Comparison of ENCODE assay signal across 1 cellular context in the genomic region with DNA sequence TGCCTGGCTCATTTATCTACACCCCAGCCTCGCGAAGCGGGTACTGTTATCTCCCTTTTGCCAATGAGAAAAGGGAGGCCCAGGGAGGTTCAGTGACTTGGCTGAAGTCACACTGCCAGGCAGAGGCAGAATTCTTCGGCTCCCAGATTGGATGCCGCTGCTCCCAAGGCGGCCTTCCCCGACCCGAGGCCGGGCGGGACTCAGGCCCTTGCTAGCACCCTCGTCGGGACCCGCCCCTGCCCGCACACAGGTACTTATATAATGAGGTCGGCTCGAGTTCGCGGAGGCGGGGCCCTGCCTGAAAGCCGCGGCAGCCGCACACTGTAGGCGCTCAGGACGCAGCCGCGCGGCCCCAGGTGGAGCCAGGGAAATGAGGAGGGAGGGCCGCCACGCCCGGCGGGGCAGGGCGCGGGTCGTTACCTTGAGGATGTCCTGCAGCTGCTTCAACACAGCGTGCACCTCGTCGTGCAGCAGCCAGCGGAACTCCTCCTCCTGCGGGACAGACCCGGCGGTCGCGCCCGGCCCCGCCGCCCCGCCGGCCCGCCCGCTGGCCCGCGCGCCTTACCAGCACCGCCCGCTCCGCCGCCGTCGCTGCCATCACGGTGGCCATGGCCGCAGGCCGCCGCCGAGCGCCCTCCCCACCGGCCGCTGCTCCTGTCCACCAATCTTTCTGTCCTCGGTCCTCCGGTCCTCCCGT.
TF ChIP-seq lines count a peak whose summit lies in the region.

TSS of gene ROGDI (minus strand) at position 672 of the 697 bp plus-strand sequence. CDS start at position 610, 62 bp downstream.

TF ChIP-seq in HepG2, 621 proteins besides CTCF, POLR2A, EP300 and RAD21 (continued from another document and continues in another):
- TF ChIP-seq, protein P1, sequence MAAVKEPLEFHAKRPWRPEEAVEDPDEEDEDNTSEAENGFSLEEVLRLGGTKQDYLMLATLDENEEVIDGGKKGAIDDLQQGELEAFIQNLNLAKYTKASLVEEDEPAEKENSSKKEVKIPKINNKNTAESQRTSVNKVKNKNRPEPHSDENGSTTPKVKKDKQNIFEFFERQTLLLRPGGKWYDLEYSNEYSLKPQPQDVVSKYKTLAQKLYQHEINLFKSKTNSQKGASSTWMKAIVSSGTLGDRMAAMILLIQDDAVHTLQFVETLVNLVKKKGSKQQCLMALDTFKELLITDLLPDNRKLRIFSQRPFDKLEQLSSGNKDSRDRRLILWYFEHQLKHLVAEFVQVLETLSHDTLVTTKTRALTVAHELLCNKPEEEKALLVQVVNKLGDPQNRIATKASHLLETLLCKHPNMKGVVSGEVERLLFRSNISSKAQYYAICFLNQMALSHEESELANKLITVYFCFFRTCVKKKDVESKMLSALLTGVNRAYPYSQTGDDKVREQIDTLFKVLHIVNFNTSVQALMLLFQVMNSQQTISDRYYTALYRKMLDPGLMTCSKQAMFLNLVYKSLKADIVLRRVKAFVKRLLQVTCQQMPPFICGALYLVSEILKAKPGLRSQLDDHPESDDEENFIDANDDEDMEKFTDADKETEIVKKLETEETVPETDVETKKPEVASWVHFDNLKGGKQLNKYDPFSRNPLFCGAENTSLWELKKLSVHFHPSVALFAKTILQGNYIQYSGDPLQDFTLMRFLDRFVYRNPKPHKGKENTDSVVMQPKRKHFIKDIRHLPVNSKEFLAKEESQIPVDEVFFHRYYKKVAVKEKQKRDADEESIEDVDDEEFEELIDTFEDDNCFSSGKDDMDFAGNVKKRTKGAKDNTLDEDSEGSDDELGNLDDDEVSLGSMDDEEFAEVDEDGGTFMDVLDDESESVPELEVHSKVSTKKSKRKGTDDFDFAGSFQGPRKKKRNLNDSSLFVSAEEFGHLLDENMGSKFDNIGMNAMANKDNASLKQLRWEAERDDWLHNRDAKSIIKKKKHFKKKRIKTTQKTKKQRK (IDR thresholded peaks at IDR 0.05; ENCODE audit: low read length): no peak
- TF ChIP-seq PTBP1 (IDR thresholded peaks at IDR 0.05; ENCODE audit: low read depth, low read length, poor library complexity, severe bottlenecking): no peak
- TF ChIP-seq FIP1L1 (IDR thresholded peaks at IDR 0.05; ENCODE audit: borderline replicate concordance, insufficient read depth, low read depth, low read length): no peak
- TF ChIP-seq, protein P2, sequence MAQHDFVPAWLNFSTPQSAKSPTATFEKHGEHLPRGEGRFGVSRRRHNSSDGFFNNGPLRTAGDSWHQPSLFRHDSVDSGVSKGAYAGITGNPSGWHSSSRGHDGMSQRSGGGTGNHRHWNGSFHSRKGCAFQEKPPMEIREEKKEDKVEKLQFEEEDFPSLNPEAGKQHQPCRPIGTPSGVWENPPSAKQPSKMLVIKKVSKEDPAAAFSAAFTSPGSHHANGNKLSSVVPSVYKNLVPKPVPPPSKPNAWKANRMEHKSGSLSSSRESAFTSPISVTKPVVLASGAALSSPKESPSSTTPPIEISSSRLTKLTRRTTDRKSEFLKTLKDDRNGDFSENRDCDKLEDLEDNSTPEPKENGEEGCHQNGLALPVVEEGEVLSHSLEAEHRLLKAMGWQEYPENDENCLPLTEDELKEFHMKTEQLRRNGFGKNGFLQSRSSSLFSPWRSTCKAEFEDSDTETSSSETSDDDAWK (CRISPR knock-in tag; IDR thresholded peaks at IDR 0.05): no peak
- TF ChIP-seq, protein P3, sequence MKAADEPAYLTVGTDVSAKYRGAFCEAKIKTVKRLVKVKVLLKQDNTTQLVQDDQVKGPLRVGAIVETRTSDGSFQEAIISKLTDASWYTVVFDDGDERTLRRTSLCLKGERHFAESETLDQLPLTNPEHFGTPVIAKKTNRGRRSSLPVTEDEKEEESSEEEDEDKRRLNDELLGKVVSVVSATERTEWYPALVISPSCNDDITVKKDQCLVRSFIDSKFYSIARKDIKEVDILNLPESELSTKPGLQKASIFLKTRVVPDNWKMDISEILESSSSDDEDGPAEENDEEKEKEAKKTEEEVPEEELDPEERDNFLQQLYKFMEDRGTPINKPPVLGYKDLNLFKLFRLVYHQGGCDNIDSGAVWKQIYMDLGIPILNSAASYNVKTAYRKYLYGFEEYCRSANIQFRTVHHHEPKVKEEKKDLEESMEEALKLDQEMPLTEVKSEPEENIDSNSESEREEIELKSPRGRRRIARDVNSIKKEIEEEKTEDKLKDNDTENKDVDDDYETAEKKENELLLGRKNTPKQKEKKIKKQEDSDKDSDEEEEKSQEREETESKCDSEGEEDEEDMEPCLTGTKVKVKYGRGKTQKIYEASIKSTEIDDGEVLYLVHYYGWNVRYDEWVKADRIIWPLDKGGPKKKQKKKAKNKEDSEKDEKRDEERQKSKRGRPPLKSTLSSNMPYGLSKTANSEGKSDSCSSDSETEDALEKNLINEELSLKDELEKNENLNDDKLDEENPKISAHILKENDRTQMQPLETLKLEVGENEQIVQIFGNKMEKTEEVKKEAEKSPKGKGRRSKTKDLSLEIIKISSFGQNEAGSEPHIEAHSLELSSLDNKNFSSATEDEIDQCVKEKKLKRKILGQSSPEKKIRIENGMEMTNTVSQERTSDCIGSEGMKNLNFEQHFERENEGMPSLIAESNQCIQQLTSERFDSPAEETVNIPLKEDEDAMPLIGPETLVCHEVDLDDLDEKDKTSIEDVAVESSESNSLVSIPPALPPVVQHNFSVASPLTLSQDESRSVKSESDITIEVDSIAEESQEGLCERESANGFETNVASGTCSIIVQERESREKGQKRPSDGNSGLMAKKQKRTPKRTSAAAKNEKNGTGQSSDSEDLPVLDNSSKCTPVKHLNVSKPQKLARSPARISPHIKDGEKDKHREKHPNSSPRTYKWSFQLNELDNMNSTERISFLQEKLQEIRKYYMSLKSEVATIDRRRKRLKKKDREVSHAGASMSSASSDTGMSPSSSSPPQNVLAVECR (CRISPR knock-in tag; IDR thresholded peaks at IDR 0.05; ENCODE audit: borderline replicate concordance): peak; percentile 67
- TF ChIP-seq JUNB (CRISPR knock-in tag; IDR thresholded peaks at IDR 0.05; ENCODE audit: borderline replicate concordance): no peak
- peak; percentile 85 for TF ChIP-seq ZEB1 (IDR thresholded peaks at IDR 0.05; ENCODE audit: insufficient replicate concordance, low read depth)
- TF ChIP-seq, protein P4, sequence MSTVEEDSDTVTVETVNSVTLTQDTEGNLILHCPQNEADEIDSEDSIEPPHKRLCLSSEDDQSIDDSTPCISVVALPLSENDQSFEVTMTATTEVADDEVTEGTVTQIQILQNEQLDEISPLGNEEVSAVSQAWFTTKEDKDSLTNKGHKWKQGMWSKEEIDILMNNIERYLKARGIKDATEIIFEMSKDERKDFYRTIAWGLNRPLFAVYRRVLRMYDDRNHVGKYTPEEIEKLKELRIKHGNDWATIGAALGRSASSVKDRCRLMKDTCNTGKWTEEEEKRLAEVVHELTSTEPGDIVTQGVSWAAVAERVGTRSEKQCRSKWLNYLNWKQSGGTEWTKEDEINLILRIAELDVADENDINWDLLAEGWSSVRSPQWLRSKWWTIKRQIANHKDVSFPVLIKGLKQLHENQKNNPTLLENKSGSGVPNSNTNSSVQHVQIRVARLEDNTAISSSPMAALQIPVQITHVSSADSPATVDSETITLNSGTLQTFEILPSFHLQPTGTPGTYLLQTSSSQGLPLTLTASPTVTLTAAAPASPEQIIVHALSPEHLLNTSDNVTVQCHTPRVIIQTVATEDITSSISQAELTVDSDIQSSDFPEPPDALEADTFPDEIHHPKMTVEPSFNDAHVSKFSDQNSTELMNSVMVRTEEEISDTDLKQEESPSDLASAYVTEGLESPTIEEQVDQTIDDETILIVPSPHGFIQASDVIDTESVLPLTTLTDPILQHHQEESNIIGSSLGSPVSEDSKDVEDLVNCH (CRISPR knock-in tag; IDR thresholded peaks at IDR 0.05): no peak
- no peak for TF ChIP-seq ZBTB21 (CRISPR knock-in tag; IDR thresholded peaks at IDR 0.05)
- 0 out of 2 replicates have a peak, but pooled peaks have one; percentile 38 for TF ChIP-seq ZNF263 (CRISPR knock-in tag; IDR thresholded peaks at IDR 0.05)
- TF ChIP-seq SOX13 (IDR thresholded peaks at IDR 0.05): 0 out of 2 replicates have a peak, but pooled peaks have one; percentile 7
- TF ChIP-seq SOX13 (CRISPR knock-in tag; conservative IDR thresholded peaks at IDR 0.05 in 1 of 2, IDR thresholded peaks at IDR 0.05 in 1 of 2): peak in 1 of 2 experiments; percentile 17; a peak in 1 of 4 replicates
- no peak for TF ChIP-seq ZNF775 (CRISPR knock-in tag; IDR thresholded peaks at IDR 0.05; ENCODE audit: borderline replicate concordance)
- TF ChIP-seq, protein P5, sequence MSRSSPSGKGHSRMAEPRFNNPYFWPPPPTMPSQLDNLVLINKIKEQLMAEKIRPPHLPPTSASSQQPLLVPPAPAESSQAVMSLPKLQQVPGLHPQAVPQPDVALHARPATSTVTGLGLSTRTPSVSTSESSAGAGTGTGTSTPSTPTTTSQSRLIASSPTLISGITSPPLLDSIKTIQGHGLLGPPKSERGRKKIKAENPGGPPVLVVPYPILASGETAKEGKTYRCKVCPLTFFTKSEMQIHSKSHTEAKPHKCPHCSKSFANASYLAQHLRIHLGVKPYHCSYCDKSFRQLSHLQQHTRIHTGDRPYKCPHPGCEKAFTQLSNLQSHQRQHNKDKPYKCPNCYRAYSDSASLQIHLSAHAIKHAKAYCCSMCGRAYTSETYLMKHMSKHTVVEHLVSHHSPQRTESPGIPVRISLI (CRISPR knock-in tag; IDR thresholded peaks at IDR 0.05; ENCODE audit: borderline replicate concordance): peak; percentile 37; the same call in 1 of the 2 replicates
- TF ChIP-seq TFAP4 (IDR thresholded peaks at IDR 0.05; ENCODE audit: borderline replicate concordance, low read depth): peak; percentile 37; the same call in 1 of the 2 replicates
- no peak for TF ChIP-seq SSRP1 (CRISPR knock-in tag; IDR thresholded peaks at IDR 0.05)
- TF ChIP-seq SMARCC2 (IDR thresholded peaks at IDR 0.05): no peak
- no peak for TF ChIP-seq MTA1 (CRISPR knock-in tag; IDR thresholded peaks at IDR 0.05; ENCODE audit: borderline replicate concordance)
- no peak for TF ChIP-seq RBM39 (IDR thresholded peaks at IDR 0.05; ENCODE audit: low read depth, low read length, poor library complexity, severe bottlenecking)
- peak; percentile 75; the same call in 1 of the 2 replicates for TF ChIP-seq HDAC1 (CRISPR knock-in tag; IDR thresholded peaks at IDR 0.05)
- no peak for TF ChIP-seq ZNF737 (CRISPR knock-in tag; IDR thresholded peaks at IDR 0.05; ENCODE audit: borderline replicate concordance)
- no peak for TF ChIP-seq ZNF883 (CRISPR knock-in tag; IDR thresholded peaks at IDR 0.05; ENCODE audit: not compliant biosample characterization)
- TF ChIP-seq, protein P6, sequence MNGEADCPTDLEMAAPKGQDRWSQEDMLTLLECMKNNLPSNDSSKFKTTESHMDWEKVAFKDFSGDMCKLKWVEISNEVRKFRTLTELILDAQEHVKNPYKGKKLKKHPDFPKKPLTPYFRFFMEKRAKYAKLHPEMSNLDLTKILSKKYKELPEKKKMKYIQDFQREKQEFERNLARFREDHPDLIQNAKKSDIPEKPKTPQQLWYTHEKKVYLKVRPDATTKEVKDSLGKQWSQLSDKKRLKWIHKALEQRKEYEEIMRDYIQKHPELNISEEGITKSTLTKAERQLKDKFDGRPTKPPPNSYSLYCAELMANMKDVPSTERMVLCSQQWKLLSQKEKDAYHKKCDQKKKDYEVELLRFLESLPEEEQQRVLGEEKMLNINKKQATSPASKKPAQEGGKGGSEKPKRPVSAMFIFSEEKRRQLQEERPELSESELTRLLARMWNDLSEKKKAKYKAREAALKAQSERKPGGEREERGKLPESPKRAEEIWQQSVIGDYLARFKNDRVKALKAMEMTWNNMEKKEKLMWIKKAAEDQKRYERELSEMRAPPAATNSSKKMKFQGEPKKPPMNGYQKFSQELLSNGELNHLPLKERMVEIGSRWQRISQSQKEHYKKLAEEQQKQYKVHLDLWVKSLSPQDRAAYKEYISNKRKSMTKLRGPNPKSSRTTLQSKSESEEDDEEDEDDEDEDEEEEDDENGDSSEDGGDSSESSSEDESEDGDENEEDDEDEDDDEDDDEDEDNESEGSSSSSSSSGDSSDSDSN (CRISPR knock-in tag; IDR thresholded peaks at IDR 0.05): peak; percentile 61
- no peak for TF ChIP-seq ZNF652 (CRISPR knock-in tag; IDR thresholded peaks at IDR 0.05; ENCODE audit: borderline replicate concordance, low read depth)
- no peak for TF ChIP-seq ZNF468 (CRISPR knock-in tag; IDR thresholded peaks at IDR 0.05)
- TF ChIP-seq IRX3 (CRISPR knock-in tag; IDR thresholded peaks at IDR 0.05; ENCODE audit: borderline replicate concordance, low read depth): no peak
- no peak for TF ChIP-seq ZNF569 (CRISPR knock-in tag; IDR thresholded peaks at IDR 0.05; ENCODE audit: borderline replicate concordance)
- peak; percentile 62 for TF ChIP-seq ZNF605 (CRISPR knock-in tag; IDR thresholded peaks at IDR 0.05)
- TF ChIP-seq NFYC (CRISPR knock-in tag; IDR thresholded peaks at IDR 0.05): no peak
- TF ChIP-seq ZNF607 (CRISPR knock-in tag; IDR thresholded peaks at IDR 0.05; ENCODE audit: borderline replicate concordance): 0 out of 2 replicates have a peak, but pooled peaks have one; percentile 68
- TF ChIP-seq GABPA (IDR thresholded peaks at IDR 0.05; ENCODE audit: low read depth, low read length): no peak
- peak; percentile 9; the same call in 1 of the 2 replicates for TF ChIP-seq GABPA (CRISPR knock-in tag; IDR thresholded peaks at IDR 0.05; ENCODE audit: low read depth)
- TF ChIP-seq ZNF337 (CRISPR knock-in tag; IDR thresholded peaks at IDR 0.05; ENCODE audit: borderline replicate concordance, low read depth): no peak
- peak; percentile 47; the same call in 1 of the 2 replicates for TF ChIP-seq ZNF563 (CRISPR knock-in tag; IDR thresholded peaks at IDR 0.05)
- TF ChIP-seq, protein P7, sequence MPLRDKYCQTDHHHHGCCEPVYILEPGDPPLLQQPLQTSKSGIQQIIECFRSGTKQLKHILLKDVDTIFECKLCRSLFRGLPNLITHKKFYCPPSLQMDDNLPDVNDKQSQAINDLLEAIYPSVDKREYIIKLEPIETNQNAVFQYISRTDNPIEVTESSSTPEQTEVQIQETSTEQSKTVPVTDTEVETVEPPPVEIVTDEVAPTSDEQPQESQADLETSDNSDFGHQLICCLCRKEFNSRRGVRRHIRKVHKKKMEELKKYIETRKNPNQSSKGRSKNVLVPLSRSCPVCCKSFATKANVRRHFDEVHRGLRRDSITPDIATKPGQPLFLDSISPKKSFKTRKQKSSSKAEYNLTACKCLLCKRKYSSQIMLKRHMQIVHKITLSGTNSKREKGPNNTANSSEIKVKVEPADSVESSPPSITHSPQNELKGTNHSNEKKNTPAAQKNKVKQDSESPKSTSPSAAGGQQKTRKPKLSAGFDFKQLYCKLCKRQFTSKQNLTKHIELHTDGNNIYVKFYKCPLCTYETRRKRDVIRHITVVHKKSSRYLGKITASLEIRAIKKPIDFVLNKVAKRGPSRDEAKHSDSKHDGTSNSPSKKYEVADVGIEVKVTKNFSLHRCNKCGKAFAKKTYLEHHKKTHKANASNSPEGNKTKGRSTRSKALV (CRISPR knock-in tag; IDR thresholded peaks at IDR 0.05): 0 out of 2 replicates have a peak, but pooled peaks have one; percentile 13
- TF ChIP-seq ELF3 (CRISPR knock-in tag; IDR thresholded peaks at IDR 0.05): peak; percentile 15; the same call in 1 of the 2 replicates
- peak; percentile 88 for TF ChIP-seq SP5 (CRISPR knock-in tag; IDR thresholded peaks at IDR 0.05; ENCODE audit: borderline replicate concordance, low read depth)
- TF ChIP-seq ZNF570 (CRISPR knock-in tag; IDR thresholded peaks at IDR 0.05; ENCODE audit: borderline replicate concordance): no peak
- TF ChIP-seq NRL (CRISPR knock-in tag; IDR thresholded peaks at IDR 0.05; ENCODE audit: borderline replicate concordance): peak; percentile 60
- peak; percentile 30; the same call in 1 of the 2 replicates for TF ChIP-seq ZNF788 (CRISPR knock-in tag; IDR thresholded peaks at IDR 0.05; ENCODE audit: borderline replicate concordance)
- TF ChIP-seq ZSCAN12 (CRISPR knock-in tag; IDR thresholded peaks at IDR 0.05): no peak
